In genomic region chr10:30834143-30834542, GRCh38 we compare ENCODE assay signal across 24 cellular contexts.
A peak's percentile ranks its signal among the peaks of the same experiment; 100 is the strongest.
DNase-seq lines count a peak whose midpoint lies in the region; TF ChIP-seq lines count a peak whose summit lies in the region.
"Had no signal": no experiment of that assay in that cellular context is flagged by ENCODE, and none has a peak within 500 bp of the region (broad histone marks: within the 10 kb centered on the region; RNA-seq: fewer than 3 reads in every experiment).

No MANE protein-coding gene starts in this region.

- peaks cover 17% of the 10 kb centered on the region; the same call in 1 of the 2 replicates for H3K9me3 ChIP-seq in SJCRH30 (replicated peaks)
- H3K9me3 ChIP-seq in uterus: no peaks in the 10 kb centered on the region
- H3K9me3 ChIP-seq: HAP-1, SK-N-SH had no signal

- H3K36me3 ChIP-seq in SJCRH30 (no peaks in the 10 kb centered on the region), uterus (no peaks in the 10 kb centered on the region)
- H3K36me3 ChIP-seq: HAP-1 had no signal

- H3K4me1 ChIP-seq in SJCRH30 (peaks cover 33% of the 10 kb centered on the region), uterus (peaks cover 4 to 5% of the 10 kb centered on the region in 2 donors)

- H3K27me3 ChIP-seq in SJCRH30: no peaks in the 10 kb centered on the region
- H3K27me3 ChIP-seq in uterus: no peaks in the 10 kb centered on the region

- H3K4me1 Mint-ChIP-seq in nephron: peaks cover 78% of the 10 kb centered on the region
- H3K4me1 Mint-ChIP-seq: CD4-positive, alpha-beta memory T cell had no signal

- no peak for TF ChIP-seq CTCF in nephron (IDR thresholded peaks at IDR 0.05; ENCODE audit: unreplicated experiment in 3 of 3)
- no peak for TF ChIP-seq CTCF in uterus (IDR thresholded peaks at IDR 0.05)

- H3K36me3 Mint-ChIP-seq in nephron (ENCODE audit: low read depth): no peaks in the 10 kb centered on the region
- H3K36me3 Mint-ChIP-seq: CD4-positive, alpha-beta memory T cell had no signal

- H3K4me3 Mint-ChIP-seq in nephron: no peak overlapping the region
- H3K4me3 Mint-ChIP-seq: CD4-positive, alpha-beta memory T cell; HFFc6 had no signal

- H3K27ac ChIP-seq in SJCRH30 (peak overlapping the region; percentile 83), uterus (peak overlapping the region; percentile 9 to 42)

- H3K4me3 ChIP-seq in SJCRH30 (no peak overlapping the region), uterus (no peak overlapping the region)
- H3K4me3 ChIP-seq: HAP-1 had no signal

- H3K27ac Mint-ChIP-seq in nephron: peak overlapping the region in 2 of 3 experiments; percentile 85 to 96
- H3K27ac Mint-ChIP-seq: CD4-positive, alpha-beta memory T cell; HFFc6 had no signal

- peaks cover 9% of the 10 kb centered on the region for H3K9me3 Mint-ChIP-seq in nephron
- H3K9me3 Mint-ChIP-seq: HFFc6 had no signal

- DNase-seq in NCI-H2227 (lab: John Stamatoyannopoulos, UW; ENCODE audit: unreplicated experiment) (peak; percentile 36), SJCRH30 (no peak), uterus (no peak), NCI-H526 treated with DMSO at 0.1 percent for 48 hours (lab: John Stamatoyannopoulos, UW) (no peak), NCI-H2171 (lab: John Stamatoyannopoulos, UW) (no peak)
- no peak for DNase-seq in stimulated activated CD4-positive, alpha-beta T cell treated with anti-CD3 and anti-CD28 coated beads, Interleukin-4, amount 100 ng/mL, for 4 hours
- DNase-seq: C1 segment of cervical spinal cord; CD4-positive, alpha-beta memory T cell; COR-L47; DMS53; GOT3; HFFc6; Karpas-422; NCI-H1436; NCI-H187; NCI-H2081 treated with DMSO at 0.1 percent for 48 hours; NCI-H446 treated with DMSO at 0.1 percent for 48 hours; NCI-H526; OCI-M1; SIG-M5; SK-N-SH; SW 1271 had no signal

- no peaks in the 10 kb centered on the region for H3K27me3 Mint-ChIP-seq in nephron (ENCODE audit: low read depth)
- H3K27me3 Mint-ChIP-seq: CD4-positive, alpha-beta memory T cell had no signal

- intact Hi-C loops in uterus (cut with DNase I; ENCODE audit: low total_unique reads): no loop called here

- TF ChIP-seq POLR2A in uterus (IDR thresholded peaks at IDR 0.05): no peak
